ENCODE assay signal across 1 cellular context in genomic region chr15:52682776-52683175, GRCh38.
TF ChIP-seq lines count a peak whose summit lies in the region.

No MANE protein-coding gene starts in this region.

TF ChIP-seq in SK-N-SH, 30 proteins besides CTCF, POLR2A, EP300 and RAD21 (continued from another document):
- TF ChIP-seq, protein P1, sequence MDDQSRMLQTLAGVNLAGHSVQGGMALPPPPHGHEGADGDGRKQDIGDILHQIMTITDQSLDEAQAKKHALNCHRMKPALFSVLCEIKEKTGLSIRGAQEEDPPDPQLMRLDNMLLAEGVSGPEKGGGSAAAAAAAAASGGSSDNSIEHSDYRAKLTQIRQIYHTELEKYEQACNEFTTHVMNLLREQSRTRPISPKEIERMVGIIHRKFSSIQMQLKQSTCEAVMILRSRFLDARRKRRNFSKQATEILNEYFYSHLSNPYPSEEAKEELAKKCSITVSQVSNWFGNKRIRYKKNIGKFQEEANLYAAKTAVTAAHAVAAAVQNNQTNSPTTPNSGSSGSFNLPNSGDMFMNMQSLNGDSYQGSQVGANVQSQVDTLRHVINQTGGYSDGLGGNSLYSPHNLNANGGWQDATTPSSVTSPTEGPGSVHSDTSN (IDR thresholded peaks at IDR 0.05): no peak
- TF ChIP-seq IRF3 (IDR thresholded peaks at IDR 0.05; ENCODE audit: low read depth, low read length): no peak
- no peak for TF ChIP-seq TEAD4 (IDR thresholded peaks at IDR 0.05; ENCODE audit: borderline replicate concordance, insufficient read depth)
- TF ChIP-seq RCOR1 (IDR thresholded peaks at IDR 0.05; ENCODE audit: low read length): no peak
- TF ChIP-seq USF1 (IDR thresholded peaks at IDR 0.05; ENCODE audit: borderline replicate concordance, low read depth): no peak
- TF ChIP-seq TCF12 (IDR thresholded peaks at IDR 0.05): no peak
- no peak for TF ChIP-seq FOXJ3 (CRISPR knock-in tag; IDR thresholded peaks at IDR 0.05)
- no peak for TF ChIP-seq YY1 (IDR thresholded peaks at IDR 0.05; ENCODE audit: low read depth)
- TF ChIP-seq MXI1 (IDR thresholded peaks at IDR 0.05; ENCODE audit: low read depth, low read length): no peak
